In genomic region chr4:144710526-144710912, GRCh38 we compare ENCODE assay signal across 26 cellular contexts.
DNase-seq lines count a peak whose midpoint lies in the region; ATAC-seq and TF ChIP-seq lines count a peak whose summit lies in the region.
"Had no signal": no experiment of that assay in that cellular context is flagged by ENCODE, and none has a peak within 500 bp of the region (broad histone marks: within the 10 kb centered on the region; RNA-seq: fewer than 3 reads in every experiment).

No MANE protein-coding gene starts in this region.

- POLR2A ChIA-PET in MCF 10A (lab: Yijun Ruan, JAX) = interaction anchor here (0.7 kb wide), 1 partner anchor 541 kb away, joined by 3 read pairs; no protein-coding TSS in a partner anchor

- H3K36me3 Mint-ChIP-seq in MCF 10A (ENCODE audit: insufficient read depth, unreplicated experiment) = no peaks in the 10 kb centered on the region
- no peaks in the 10 kb centered on the region for H3K36me3 Mint-ChIP-seq in activated T-helper 1 cell treated with anti-CD3 and anti-CD28 coated beads, Interleukin-12 subunit alpha, Interleukin-12 subunit beta, Interleukin-2, Interleukin-4 antibody, amounts not matched to agents 30 ng/mL and 10 ng/mL and 1 ng/mL, durations not matched to agents 14 hours and 24 hours and 36 hours (ENCODE audit: low read depth)
- H3K36me3 Mint-ChIP-seq: naive thymus-derived CD8-positive, alpha-beta T cell; stimulated activated memory B cell treated with anti-CD40 and anti-IgM and Interleukin-4, amounts not matched to agents 10 μg/mL and 1 μg/mL and 100 μg/mL, for 72 hours; T-cell had no signal

- H3K9me3 Mint-ChIP-seq in MCF 10A (ENCODE audit: unreplicated experiment) = no peaks in the 10 kb centered on the region
- H3K9me3 Mint-ChIP-seq in activated T-helper 1 cell treated with anti-CD3 and anti-CD28 coated beads, Interleukin-12 subunit alpha, Interleukin-12 subunit beta, Interleukin-2, Interleukin-4 antibody, amounts not matched to agents 30 ng/mL and 10 ng/mL and 1 ng/mL, durations not matched to agents 14 hours and 24 hours and 36 hours = no peaks in the 10 kb centered on the region
- H3K9me3 Mint-ChIP-seq: activated naive CD4-positive, alpha-beta T cell treated with anti-CD3 and anti-CD28 coated beads for 36 hours; stimulated activated memory B cell treated with anti-CD40 and anti-IgM and Interleukin-4, amounts not matched to agents 10 μg/mL and 1 μg/mL and 100 μg/mL, for 72 hours had no signal

- CTCF ChIA-PET in MCF 10A (lab: Yijun Ruan, JAX) = no interaction called here

- H3K27ac ChIP-seq in breast epithelium (peak overlapping the region; percentile 26 to 46), angular gyrus (ENCODE audit: low read depth, low read length) (peak overlapping the region; percentile 88), substantia nigra (ENCODE audit: low read depth, low read length, poor library complexity, severe bottlenecking) (peak overlapping the region; percentile 80)
- H3K27ac ChIP-seq: spleen, suprapubic skin had no signal

- BruUV-seq in MCF 10A (replicated peaks; lab: Mats Ljungman, UMichigan) = no TSS peak

- peaks cover 14% of the 10 kb centered on the region for H3K4me1 Mint-ChIP-seq in MCF 10A (ENCODE audit: insufficient read depth, unreplicated experiment)
- no peaks in the 10 kb centered on the region for H3K4me1 Mint-ChIP-seq in activated T-helper 1 cell treated with anti-CD3 and anti-CD28 coated beads, Interleukin-12 subunit alpha, Interleukin-12 subunit beta, Interleukin-2, Interleukin-4 antibody, amounts not matched to agents 30 ng/mL and 10 ng/mL and 1 ng/mL, durations not matched to agents 14 hours and 24 hours and 36 hours (ENCODE audit: low read depth)
- H3K4me1 Mint-ChIP-seq: stimulated activated memory B cell treated with anti-CD40 and anti-IgM and Interleukin-4, amounts not matched to agents 10 μg/mL and 1 μg/mL and 100 μg/mL, for 72 hours; T-cell had no signal

- H3K36me3 ChIP-seq in breast epithelium = no peaks in the 10 kb centered on the region
- H3K36me3 ChIP-seq: heart left ventricle, spleen, suprapubic skin had no signal

- intact Hi-C loops in breast epithelium (cut with DNase I; ENCODE audit: low total_unique reads) (no loop called here), MCF 10A (cut with micrococcal nuclease) (no loop called here)
- intact Hi-C loops in activated T-helper 1 cell treated with anti-CD3 and anti-CD28 coated beads, Interleukin-12 subunit alpha, Interleukin-12 subunit beta, Interleukin-2, Interleukin-4 antibody, amounts not matched to agents 30 ng/mL and 10 ng/mL and 1 ng/mL, durations not matched to agents 14 hours and 24 hours and 36 hours (cut with micrococcal nuclease) = no loop called here

- no peaks in the 10 kb centered on the region for H3K4me1 ChIP-seq in breast epithelium
- H3K4me1 ChIP-seq: spleen had no signal

- no peaks in the 10 kb centered on the region for H3K27me3 ChIP-seq in breast epithelium
- H3K27me3 ChIP-seq: heart left ventricle, spleen, suprapubic skin had no signal

- DNase-seq in breast epithelium (ENCODE audit: low spot score in 2 of 2) = peak in 1 of 2 donors; percentile 19
- DNase-seq in MCF 10A (ENCODE audit: unreplicated experiment) = no peak
- peak; percentile 60 for DNase-seq in fibroblast of pulmonary artery (ENCODE audit: low read depth)
- DNase-seq in substantia nigra (lab: John Stamatoyannopoulos, UW) = no peak
- DNase-seq in activated T-helper 1 cell treated with anti-CD3 and anti-CD28 coated beads, Interleukin-12 subunit alpha, Interleukin-12 subunit beta, Interleukin-2, Interleukin-4 antibody, amounts not matched to agents 30 ng/mL and 10 ng/mL and 1 ng/mL, durations not matched to agents 14 hours and 24 hours and 36 hours (ENCODE audit: low spot score) = no peak
- DNase-seq in NCI-H2196 (lab: John Stamatoyannopoulos, UW; ENCODE audit: unreplicated experiment) = no peak
- DNase-seq: activated CD4-positive, alpha-beta T cell treated with anti-CD3 and anti-CD28 coated beads for 4 hours; activated naive CD4-positive, alpha-beta T cell treated with anti-CD3 and anti-CD28 coated beads for 36 hours; activated T-cell treated with anti-CD3 and anti-CD28 coated beads, Interleukin-2, amount 50 U/mL, for 48 hours; amniotic stem cell; central memory CD4-positive, alpha-beta T cell; DND-41; H7; naive thymus-derived CD8-positive, alpha-beta T cell; NCI-H1417 treated with DMSO at 0.1 percent for 48 hours; NCI-H2107; NCI-H524; NK-92 treated with Interleukin-12 subunit alpha and Interleukin-12 subunit beta, amount 100 ng/mL, for 24 hours; spleen; stimulated activated CD4-positive, alpha-beta T cell treated with anti-CD3 and anti-CD28 coated beads, Interleukin-2, amount 100 ng/mL, for 48 hours; T-cell had no signal

- TF ChIP-seq POLR2A in breast epithelium (IDR thresholded peaks at IDR 0.05) = no peak

- H3K27me3 Mint-ChIP-seq in MCF 10A (ENCODE audit: insufficient read depth, unreplicated experiment) = no peaks in the 10 kb centered on the region
- H3K27me3 Mint-ChIP-seq in activated T-helper 1 cell treated with anti-CD3 and anti-CD28 coated beads, Interleukin-12 subunit alpha, Interleukin-12 subunit beta, Interleukin-2, Interleukin-4 antibody, amounts not matched to agents 30 ng/mL and 10 ng/mL and 1 ng/mL, durations not matched to agents 14 hours and 24 hours and 36 hours (ENCODE audit: insufficient read depth) = no peaks in the 10 kb centered on the region
- H3K27me3 Mint-ChIP-seq: stimulated activated memory B cell treated with anti-CD40 and anti-IgM and Interleukin-4, amounts not matched to agents 10 μg/mL and 1 μg/mL and 100 μg/mL, for 72 hours; T-cell had no signal

- H3K4me3 ChIP-seq in breast epithelium (no peak overlapping the region), fibroblast of pulmonary artery (replicated peaks; ENCODE audit: low read depth, low read length) (no peak overlapping the region)
- H3K4me3 ChIP-seq: heart left ventricle, spleen, suprapubic skin had no signal

- ATAC-seq in GM19351 (IDR thresholded peaks at IDR 0.05; ENCODE audit: unreplicated experiment) = no peak
- ATAC-seq: naive thymus-derived CD8-positive, alpha-beta T cell; stimulated activated memory B cell treated with anti-CD40 and anti-IgM and Interleukin-4, amounts not matched to agents 10 μg/mL and 1 μg/mL and 100 μg/mL, for 72 hours; T-cell had no signal

- H3K27ac Mint-ChIP-seq in MCF 10A (ENCODE audit: low read depth, unreplicated experiment) = no peak overlapping the region
- H3K27ac Mint-ChIP-seq in activated T-helper 1 cell treated with anti-CD3 and anti-CD28 coated beads, Interleukin-12 subunit alpha, Interleukin-12 subunit beta, Interleukin-2, Interleukin-4 antibody, amounts not matched to agents 30 ng/mL and 10 ng/mL and 1 ng/mL, durations not matched to agents 14 hours and 24 hours and 36 hours = no peak overlapping the region
- H3K27ac Mint-ChIP-seq: activated naive CD4-positive, alpha-beta T cell treated with anti-CD3 and anti-CD28 coated beads for 36 hours; naive thymus-derived CD8-positive, alpha-beta T cell; stimulated activated memory B cell treated with anti-CD40 and anti-IgM and Interleukin-4, amounts not matched to agents 10 μg/mL and 1 μg/mL and 100 μg/mL, for 72 hours; T-cell had no signal

- no peaks in the 10 kb centered on the region for H3K9me3 ChIP-seq in breast epithelium
- H3K9me3 ChIP-seq: heart left ventricle, spleen, suprapubic skin had no signal

- H3K4me3 Mint-ChIP-seq in MCF 10A (ENCODE audit: unreplicated experiment) = no peak overlapping the region
- no peak overlapping the region for H3K4me3 Mint-ChIP-seq in activated T-helper 1 cell treated with anti-CD3 and anti-CD28 coated beads, Interleukin-12 subunit alpha, Interleukin-12 subunit beta, Interleukin-2, Interleukin-4 antibody, amounts not matched to agents 30 ng/mL and 10 ng/mL and 1 ng/mL, durations not matched to agents 14 hours and 24 hours and 36 hours
- H3K4me3 Mint-ChIP-seq: activated naive CD4-positive, alpha-beta T cell treated with anti-CD3 and anti-CD28 coated beads for 36 hours; naive thymus-derived CD8-positive, alpha-beta T cell; stimulated activated memory B cell treated with anti-CD40 and anti-IgM and Interleukin-4, amounts not matched to agents 10 μg/mL and 1 μg/mL and 100 μg/mL, for 72 hours; T-cell had no signal

- no peak for TF ChIP-seq CTCF in breast epithelium (IDR thresholded peaks at IDR 0.05)
- no peak for TF ChIP-seq CTCF in MCF 10A (IDR thresholded peaks at IDR 0.05; ENCODE audit: unreplicated experiment)
- no peak for TF ChIP-seq CTCF in fibroblast of pulmonary artery (IDR thresholded peaks at IDR 0.05; ENCODE audit: low read length, missing control alignments)

Comparison
In these comparisons a context has a peak if more than half of its experiments do, and no peak if none do; other contexts are left out.
1. H3K27ac ChIP-seq: peak in every context shown above with its lines; median percentile 88 in angular gyrus; 80 in substantia nigra; 36 in breast epithelium.